In the genomic region with DNA sequence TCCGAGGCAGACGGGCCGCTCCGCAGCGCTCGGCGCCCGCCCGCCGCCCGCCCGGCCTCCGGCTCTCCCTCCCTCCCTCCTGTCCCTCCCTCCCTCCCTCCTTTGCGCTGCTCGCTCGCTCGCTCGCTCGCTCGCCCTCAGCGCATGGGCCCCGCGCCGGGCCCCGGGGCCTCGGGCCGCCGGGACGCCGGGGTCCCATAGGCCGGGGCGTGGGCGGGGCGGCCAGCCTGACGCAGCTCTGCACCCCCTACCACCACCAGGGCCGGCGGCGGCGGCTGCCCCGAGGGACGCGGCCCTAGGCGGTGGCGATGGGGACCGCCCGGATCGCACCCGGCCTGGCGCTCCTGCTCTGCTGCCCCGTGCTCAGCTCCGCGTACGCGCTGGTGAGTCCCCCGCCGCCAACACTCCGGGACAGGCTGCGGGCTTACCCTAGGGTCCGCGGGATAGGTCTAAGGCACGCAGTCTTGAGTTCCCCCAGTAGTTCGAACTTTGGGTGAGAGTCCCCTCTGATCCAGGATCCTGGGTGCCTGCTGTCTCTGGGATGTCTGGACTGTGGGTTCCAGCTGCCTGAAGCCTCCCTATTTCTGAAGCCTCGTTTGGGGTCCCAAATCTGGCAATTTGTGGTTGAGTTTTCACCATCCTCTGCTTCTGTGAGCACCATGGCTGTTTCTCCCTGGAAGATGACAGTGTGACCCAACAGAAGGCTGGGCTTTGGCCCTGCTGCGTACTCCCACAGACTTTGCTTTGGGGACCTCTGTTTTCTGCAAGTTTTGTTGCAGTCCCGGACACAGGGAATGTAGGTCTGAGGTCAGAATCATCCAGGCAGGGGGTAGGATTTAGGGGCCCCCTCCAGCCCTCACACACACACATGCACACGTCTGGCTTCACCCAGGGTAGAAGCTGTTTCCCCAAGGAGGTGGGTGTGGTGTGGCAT, we compare ENCODE assay signal across 9 cellular contexts. TPM values are rescaled to one million over a fixed set of nuclear protein-coding genes. Genes with fewer than 3 reads are reported as not detected.
DNase-seq lines count a peak whose midpoint lies in the region; ATAC-seq and TF ChIP-seq lines count a peak whose summit lies in the region.
"Had no signal": no experiment of that assay in that cellular context is flagged by ENCODE, and none has a peak within 500 bp of the region (broad histone marks: within the 10 kb centered on the region; RNA-seq: fewer than 3 reads in every experiment).

No MANE protein-coding gene starts in this region.

- ATAC-seq in HG03469 (IDR thresholded peaks at IDR 0.05; ENCODE audit: unreplicated experiment): no peak

- DNase-seq in Daoy (ENCODE audit: low read depth): peak; percentile 18
- DNase-seq in RPMI8226: peak; percentile 59
- DNase-seq in fibroblast of lung (ENCODE audit: low read depth in 2 of 2): peak; percentile 27 to 31
- peak; percentile 97 for DNase-seq in osteoblast (ENCODE audit: insufficient read length, low spot score, missing footprints)
- no peak for DNase-seq in effector CD4-positive, alpha-beta T cell
- DNase-seq in foreskin melanocyte: no peak
- DNase-seq in SHP77 treated with DMSO at 0.1 percent for 48 hours (lab: John Stamatoyannopoulos, UW): no peak

- H3K27ac ChIP-seq in fibroblast of lung (ENCODE audit: insufficient read depth, low read length) (no peak overlapping the region), osteoblast (ENCODE audit: low read depth, low read length) (no peak overlapping the region)

- H3K4me1 ChIP-seq in fibroblast of lung (ENCODE audit: control insufficient read depth, extremely low read depth, insufficient read depth, low read length): no peaks in the 10 kb centered on the region
- H3K4me1 ChIP-seq in osteoblast (ENCODE audit: insufficient read depth, low read length): no peaks in the 10 kb centered on the region

- H3K79me2 ChIP-seq in fibroblast of lung (ENCODE audit: control insufficient read depth, insufficient read depth, low read length) (no peaks in the 10 kb centered on the region), osteoblast (ENCODE audit: insufficient read depth, low read length) (no peaks in the 10 kb centered on the region)

- no peaks in the 10 kb centered on the region for H3K36me3 ChIP-seq in fibroblast of lung (ENCODE audit: control insufficient read depth, insufficient read depth, low read length)
- no peaks in the 10 kb centered on the region for H3K36me3 ChIP-seq in osteoblast (ENCODE audit: insufficient read depth, low read length)

- H2AFZ ChIP-seq in fibroblast of lung (ENCODE audit: low read length) (no peak overlapping the region), osteoblast (ENCODE audit: low read length) (no peak overlapping the region)

- no peak overlapping the region for H3K4me2 ChIP-seq in fibroblast of lung (ENCODE audit: extremely low read depth, insufficient read depth, low read length)
- no peak overlapping the region for H3K4me2 ChIP-seq in osteoblast (ENCODE audit: insufficient read depth, low read length)

- H3K9me3 ChIP-seq in fibroblast of lung (ENCODE audit: control insufficient read depth, insufficient read depth, low read depth, low read length): no peaks in the 10 kb centered on the region
- no peaks in the 10 kb centered on the region for H3K9me3 ChIP-seq in osteoblast (ENCODE audit: low read depth, low read length)

- no peaks in the 10 kb centered on the region for H4K20me1 ChIP-seq in fibroblast of lung (ENCODE audit: control insufficient read depth, extremely low read depth, insufficient read depth, low read length)
- no peaks in the 10 kb centered on the region for H4K20me1 ChIP-seq in osteoblast (ENCODE audit: insufficient read depth, low read length)

- H3K4me3 ChIP-seq in fibroblast of lung (replicated peaks in 1 of 4; ENCODE audit: control extremely low read depth in 1 of 4, insufficient read depth in 1 of 4, low read depth in 3 of 4, low read length in 4 of 4) (peak overlapping the region in 2 of 4 experiments; percentile 23 to 28), osteoblast (ENCODE audit: insufficient read depth, low read length) (no peak overlapping the region)

- no peak overlapping the region for H3K9ac ChIP-seq in fibroblast of lung (ENCODE audit: insufficient read depth, low read length)

- H3K27me3 ChIP-seq in fibroblast of lung (ENCODE audit: control insufficient read depth, insufficient read depth, low read length): peaks cover 52% of the 10 kb centered on the region
- H3K27me3 ChIP-seq in osteoblast (ENCODE audit: insufficient read depth, low read length): peaks cover 70% of the 10 kb centered on the region

- TF ChIP-seq CTCF in fibroblast of lung (conservative IDR thresholded peaks at IDR 0.05 in 1 of 2, IDR thresholded peaks at IDR 0.05 in 1 of 2; ENCODE audit: low read depth in 1 of 2, low read length in 2 of 2) (no peak), osteoblast (IDR thresholded peaks at IDR 0.05; ENCODE audit: extremely low read depth, low read depth, low read length) (no peak)

RNA-seq across cellular contexts. Expression of a gene that starts 6.0 kb away (rescaled TPM):
- not detected in 2 replicates for total RNA-seq in Daoy (2014; rRNA removed; shearing (Covaris generic))
- total RNA-seq in fibroblast of lung (3.3 and 4.3 TPM in 2 replicates), osteoblast (0.29 and 0.36 TPM in 2 replicates)
- polyA plus RNA-seq in fibroblast of lung: 0.06 and 0.67 TPM in 2 replicates
- 1.2 TPM in 1 of 2 replicates, not detected in the other for polyA plus RNA-seq in fibroblast of lung (2012)
- polyA minus RNA-seq in fibroblast of lung (ENCODE audit: low replicate concordance): 0.98 TPM in 1 of 2 replicates, not detected in the other

RNA-seq across cellular contexts. Expression of a gene that starts 20.3 kb away (rescaled TPM):
- not detected in 2 replicates for total RNA-seq in Daoy (2014; rRNA removed; shearing (Covaris generic))
- total RNA-seq in fibroblast of lung (0.50 and 0.51 TPM in 2 replicates), osteoblast (not detected in 2 replicates)
- polyA plus RNA-seq in fibroblast of lung: 0.67 TPM in 1 of 2 replicates, not detected in the other
- 0.52 TPM in 1 of 2 replicates, not detected in the other for polyA plus RNA-seq in fibroblast of lung (2012)
- polyA minus RNA-seq in fibroblast of lung (ENCODE audit: low replicate concordance): not detected in 2 replicates
- total RNA-seq: dermis microvascular lymphatic vessel endothelial cell had no signal

Comparison
In these comparisons a context has a peak if more than half of its experiments do, and no peak if none do; other contexts are left out.
1. DNase-seq: peak in Daoy (single experiment), RPMI8226 (single experiment), fibroblast of lung (2 of 2) and osteoblast (single experiment); none in effector CD4-positive, alpha-beta T cell (single experiment), foreskin melanocyte (single experiment) and SHP77 treated with DMSO at 0.1 percent for 48 hours (single experiment).